21 cellular contexts compared by ENCODE assay signal in genomic region chr10:86659161-86659691, GRCh38. TPM values are rescaled to one million over a fixed set of nuclear protein-coding genes. Genes with fewer than 3 reads are reported as not detected.
"Had no signal": no experiment of that assay in that cellular context is flagged by ENCODE, and none has a peak within 500 bp of the region (broad histone marks: within the 10 kb centered on the region; RNA-seq: fewer than 3 reads in every experiment).

No MANE protein-coding gene starts in this region.

- DNase-seq: activated CD4-positive, alpha-beta T cell treated with anti-CD3 and anti-CD28 coated beads, Interleukin-2, amount 50 U/mL, for 4 hours; activated CD4-positive, CD25-positive, alpha-beta regulatory T cell treated with anti-CD3 and anti-CD28 coated beads, Interleukin-2, amount 50 U/mL, for 72 hours; activated naive CD4-positive, alpha-beta T cell treated with anti-CD3 and anti-CD28 coated beads, Interleukin-2, amount 10 ng/mL, durations not matched to agents 7 days and 5 days; activated T-cell treated with anti-CD3 and anti-CD28 coated beads for 4 hours; midbrain; retina; SK-N-SH; stimulated activated CD4-positive, alpha-beta T cell treated with anti-CD3 and anti-CD28 coated beads, Interleukin-4, amount 100 ng/mL, for 24 hours; stimulated activated naive CD4-positive, alpha-beta T cell treated with Interleukin-2 at 50 U/mL for 16 hours; T1000 had no signal

- ATAC-seq: esophagus mucosa, T-cell had no signal

- H3K27ac ChIP-seq: hepatocyte, skin epidermis had no signal

- H3K4me3 ChIP-seq: hepatocyte, skin epidermis had no signal

- H3K27me3 ChIP-seq: hepatocyte had no signal

- H3K9me3 ChIP-seq: SK-N-SH had no signal

RNA-seq across cellular contexts. Expression of gene OPN4, which starts 4.9 kb away (rescaled TPM):
- total RNA-seq: esophagus mucosa, hepatocyte, kidney epithelial cell, lung microvascular endothelial cell, myocyte, osteocyte, T-cell, temporal lobe, ureter had no signal
- polyA plus RNA-seq: hepatocyte, neural cell had no signal

RNA-seq across cellular contexts. Expression of gene LDB3, which starts 9.1 kb away (rescaled TPM):
- total RNA-seq: hepatocyte, lung microvascular endothelial cell had no signal
